Comparison of ENCODE assay signal across 8 cellular contexts in genomic region chr2:106030287-106031268, GRCh38.
DNase-seq lines count a peak whose midpoint lies in the region; ATAC-seq and TF ChIP-seq lines count a peak whose summit lies in the region.

No MANE protein-coding gene starts in this region.

- H3K27ac ChIP-seq in A673 (ENCODE audit: low read depth, low read length, poor library complexity, severe bottlenecking), result no peak overlapping the region

- no peak overlapping the region for H3K4me3 Mint-ChIP-seq in activated naive CD4-positive, alpha-beta T cell treated with anti-CD3 and anti-CD28 coated beads for 36 hours
- H3K4me3 Mint-ChIP-seq in activated naive CD4-positive, alpha-beta T cell treated with anti-CD3 and anti-CD28 coated beads, Interleukin-2, amount 10 ng/mL, durations not matched to agents 7 days and 5 days, result no peak overlapping the region

- BruUV-seq in A673 (replicated peaks; lab: Mats Ljungman, UMichigan), result no TSS peak

- H3K27me3 ChIP-seq in A673 (replicated peaks; ENCODE audit: insufficient read depth, low read depth, low read length, poor library complexity), result no peaks in the 10 kb centered on the region

- ATAC-seq in HG03097 (IDR thresholded peaks at IDR 0.05; ENCODE audit: low FRiP score, unreplicated experiment), result no peak

- peaks cover 4% of the 10 kb centered on the region for H3K4me1 ChIP-seq in A673 (ENCODE audit: insufficient read depth, low read length, poor library complexity, severe bottlenecking)

- no peak overlapping the region for H3K27ac Mint-ChIP-seq in activated naive CD4-positive, alpha-beta T cell treated with anti-CD3 and anti-CD28 coated beads for 36 hours
- H3K27ac Mint-ChIP-seq in activated naive CD4-positive, alpha-beta T cell treated with anti-CD3 and anti-CD28 coated beads, Interleukin-2, amount 10 ng/mL, durations not matched to agents 7 days and 5 days, result no peak overlapping the region

- CTCF ChIA-PET in activated naive CD4-positive, alpha-beta T cell treated with anti-CD3 and anti-CD28 coated beads for 36 hours (lab: Charles Lee), result no interaction called here
- CTCF ChIA-PET in activated naive CD4-positive, alpha-beta T cell treated with anti-CD3 and anti-CD28 coated beads, Interleukin-2, amount 10 ng/mL, durations not matched to agents 7 days and 5 days (lab: Charles Lee), result interaction anchor here (0.9 kb wide), 1 partner anchor 454 kb away, joined by 3 read pairs; no protein-coding TSS in a partner anchor
- CTCF ChIA-PET in A673 (lab: Charles Lee), result no interaction called here

- H3K9me3 ChIP-seq in A673 (ENCODE audit: low read depth, low read length, poor library complexity, severe bottlenecking), result no peaks in the 10 kb centered on the region

- POLR2A ChIA-PET in A673 (lab: Charles Lee; ENCODE audit: low non-redundant PET), result no interaction called here

- no peak overlapping the region for H3K4me3 ChIP-seq in A673 (ENCODE audit: low read depth, low read length, poor library complexity, severe bottlenecking)

- peaks cover 36% of the 10 kb centered on the region for H3K4me1 Mint-ChIP-seq in activated naive CD4-positive, alpha-beta T cell treated with anti-CD3 and anti-CD28 coated beads for 36 hours (ENCODE audit: low read depth)
- H3K4me1 Mint-ChIP-seq in activated naive CD4-positive, alpha-beta T cell treated with anti-CD3 and anti-CD28 coated beads, Interleukin-2, amount 10 ng/mL, durations not matched to agents 7 days and 5 days, result peaks cover 27% of the 10 kb centered on the region

- intact Hi-C loops in activated naive CD4-positive, alpha-beta T cell treated with anti-CD3 and anti-CD28 coated beads for 36 hours (cut with micrococcal nuclease), result no loop called here
- intact Hi-C loops in A673 (cut with micrococcal nuclease; ENCODE audit: unreplicated experiment), result no loop called here

- DNase-seq in activated naive CD4-positive, alpha-beta T cell treated with anti-CD3 and anti-CD28 coated beads for 36 hours, result peak; percentile 62
- DNase-seq in activated naive CD4-positive, alpha-beta T cell treated with anti-CD3 and anti-CD28 coated beads, Interleukin-2, amount 10 ng/mL, durations not matched to agents 7 days and 5 days, result no peak
- peak; percentile 5 for DNase-seq in activated naive CD8-positive, alpha-beta T cell treated with anti-CD3 and anti-CD28 coated beads, Interleukin-2, amount 50 U/mL, for 16 hours (ENCODE audit: low read depth, low spot score)
- DNase-seq in iris pigment epithelial cell (ENCODE audit: low read depth) (peak; percentile 77), NCI-H446 treated with DMSO at 0.1 percent for 48 hours (lab: John Stamatoyannopoulos, UW) (no peak), A673 (ENCODE audit: low spot score) (no peak)
- DNase-seq in stimulated activated CD4-positive, alpha-beta T cell treated with anti-CD3 and anti-CD28 coated beads, Interleukin-2, amount 100 ng/mL, for 4 hours (ENCODE audit: low read depth), result peak; percentile 32

- no peaks in the 10 kb centered on the region for H3K36me3 ChIP-seq in A673 (ENCODE audit: insufficient read depth, low read length, poor library complexity, severe bottlenecking)

- TF ChIP-seq CTCF in A673 (conservative IDR thresholded peaks at IDR 0.05; ENCODE audit: low read depth, low read length), result no peak

- no peaks in the 10 kb centered on the region for H3K9me3 Mint-ChIP-seq in activated naive CD4-positive, alpha-beta T cell treated with anti-CD3 and anti-CD28 coated beads for 36 hours
- peaks cover 11% of the 10 kb centered on the region for H3K9me3 Mint-ChIP-seq in activated naive CD4-positive, alpha-beta T cell treated with anti-CD3 and anti-CD28 coated beads, Interleukin-2, amount 10 ng/mL, durations not matched to agents 7 days and 5 days

- no peaks in the 10 kb centered on the region for H3K36me3 Mint-ChIP-seq in activated naive CD4-positive, alpha-beta T cell treated with anti-CD3 and anti-CD28 coated beads for 36 hours (ENCODE audit: low read depth)
- peaks cover 2% of the 10 kb centered on the region for H3K36me3 Mint-ChIP-seq in activated naive CD4-positive, alpha-beta T cell treated with anti-CD3 and anti-CD28 coated beads, Interleukin-2, amount 10 ng/mL, durations not matched to agents 7 days and 5 days

- no peaks in the 10 kb centered on the region for H3K27me3 Mint-ChIP-seq in activated naive CD4-positive, alpha-beta T cell treated with anti-CD3 and anti-CD28 coated beads for 36 hours (ENCODE audit: low read depth)
- peaks cover 5% of the 10 kb centered on the region for H3K27me3 Mint-ChIP-seq in activated naive CD4-positive, alpha-beta T cell treated with anti-CD3 and anti-CD28 coated beads, Interleukin-2, amount 10 ng/mL, durations not matched to agents 7 days and 5 days

Comparison
In these comparisons a context has a peak if more than half of its experiments do, and no peak if none do; other contexts are left out.
1. DNase-seq: peak in activated naive CD4-positive, alpha-beta T cell treated with anti-CD3 and anti-CD28 coated beads for 36 hours (single experiment), activated naive CD8-positive, alpha-beta T cell treated with anti-CD3 and anti-CD28 coated beads, Interleukin-2, amount 50 U/mL, for 16 hours (single experiment), iris pigment epithelial cell (single experiment) and stimulated activated CD4-positive, alpha-beta T cell treated with anti-CD3 and anti-CD28 coated beads, Interleukin-2, amount 100 ng/mL, for 4 hours (single experiment); none in activated naive CD4-positive, alpha-beta T cell treated with anti-CD3 and anti-CD28 coated beads, Interleukin-2, amount 10 ng/mL, durations not matched to agents 7 days and 5 days (single experiment), NCI-H446 treated with DMSO at 0.1 percent for 48 hours (single experiment) and A673 (single experiment).